In genomic region chr12:89247541-89247942, GRCh38 we compare ENCODE assay signal across 1 cellular context.
TF ChIP-seq lines count a peak whose summit lies in the region.

No MANE protein-coding gene starts in this region.

TF ChIP-seq in IMR-90, 13 proteins besides CTCF, POLR2A, EP300 and RAD21 (continued from another document):
- TF ChIP-seq CEBPB (IDR thresholded peaks at IDR 0.05; ENCODE audit: low read depth, low read length) (no peak), RCOR1 (IDR thresholded peaks at IDR 0.05; ENCODE audit: insufficient replicate concordance, low read length) (no peak)
- TF ChIP-seq, protein P1, sequence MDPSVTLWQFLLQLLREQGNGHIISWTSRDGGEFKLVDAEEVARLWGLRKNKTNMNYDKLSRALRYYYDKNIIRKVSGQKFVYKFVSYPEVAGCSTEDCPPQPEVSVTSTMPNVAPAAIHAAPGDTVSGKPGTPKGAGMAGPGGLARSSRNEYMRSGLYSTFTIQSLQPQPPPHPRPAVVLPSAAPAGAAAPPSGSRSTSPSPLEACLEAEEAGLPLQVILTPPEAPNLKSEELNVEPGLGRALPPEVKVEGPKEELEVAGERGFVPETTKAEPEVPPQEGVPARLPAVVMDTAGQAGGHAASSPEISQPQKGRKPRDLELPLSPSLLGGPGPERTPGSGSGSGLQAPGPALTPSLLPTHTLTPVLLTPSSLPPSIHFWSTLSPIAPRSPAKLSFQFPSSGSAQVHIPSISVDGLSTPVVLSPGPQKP (IDR thresholded peaks at IDR 0.05; ENCODE audit: borderline replicate concordance, low read depth, low read length): no peak
TF ChIP-seq in IMR-90: peak in this region for 0.
